In the genomic region with DNA sequence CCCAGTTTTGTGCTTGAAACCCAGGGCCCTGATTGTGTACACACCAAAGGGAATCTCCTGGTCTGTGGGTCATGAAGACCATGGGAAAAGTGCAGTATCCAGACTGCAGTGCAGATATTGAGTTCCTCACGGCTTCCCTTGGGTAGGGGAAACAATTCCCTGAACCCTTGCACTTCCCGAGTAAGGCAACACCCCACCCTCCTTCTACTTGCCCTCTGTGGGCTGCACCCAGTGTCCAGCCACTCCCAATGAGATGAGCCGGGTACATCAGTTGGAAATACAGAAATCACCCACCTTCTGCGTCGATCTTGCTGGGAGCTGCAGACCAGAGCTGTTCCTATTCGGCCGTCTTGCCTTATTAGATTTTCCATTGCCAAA, we compare ENCODE assay signal across 20 cellular contexts.
DNase-seq lines count a peak whose midpoint lies in the region; ATAC-seq, FAIRE-seq and TF ChIP-seq lines count a peak whose summit lies in the region.
"Had no signal": no experiment of that assay in that cellular context is flagged by ENCODE, and none has a peak within 500 bp of the region (broad histone marks: within the 10 kb centered on the region; RNA-seq: fewer than 3 reads in every experiment).

No MANE protein-coding gene starts in this region.

- TF ChIP-seq POLR2A in A549 (IDR thresholded peaks at IDR 0.05; ENCODE audit: low read length) (no peak), K562 (conservative IDR thresholded peaks at IDR 0.05) (no peak)

- no peak for ATAC-seq in A549
- ATAC-seq in K562: peak; percentile 52
- no peak for ATAC-seq in activated CD4-positive, CD25-positive, alpha-beta regulatory T cell treated with anti-CD3 and anti-CD28 coated beads, Interleukin-2, amount 50 U/mL, for 24 hours
- no peak for ATAC-seq in CD4-positive, alpha-beta T cell (ENCODE audit: poor library complexity)
- ATAC-seq: activated CD4-positive, alpha-beta T cell treated with anti-CD3 and anti-CD28 coated beads for 36 hours; activated naive CD8-positive, alpha-beta T cell treated with anti-CD3 and anti-CD28 coated beads, Interleukin-2, amount 50 U/mL, for 24 hours; body of pancreas had no signal

- peak overlapping the region; percentile 85 for H2AFZ ChIP-seq in K562 (ENCODE audit: low read depth, low read length)
- H2AFZ ChIP-seq in mesenchymal stem cell (ENCODE audit: low read depth, low read length): peak overlapping the region; percentile 14

- H4K20me1 ChIP-seq in K562 (replicated peaks; ENCODE audit: control insufficient read depth, insufficient read depth, low read length): no peaks in the 10 kb centered on the region

- no peak overlapping the region for H3K4me3 Mint-ChIP-seq in CD14-positive monocyte
- no peak overlapping the region for H3K4me3 Mint-ChIP-seq in CD4-positive, alpha-beta T cell
- H3K4me3 Mint-ChIP-seq: activated CD4-positive, alpha-beta T cell treated with anti-CD3 and anti-CD28 coated beads for 36 hours; activated naive CD8-positive, alpha-beta T cell treated with anti-CD3 and anti-CD28 coated beads, Interleukin-2, amount 50 U/mL, for 24 hours had no signal

- CTCF ChIA-PET in A549 (lab: Yijun Ruan, JAX): interaction anchor here (1.2 to 1.6 kb wide), 3 partner anchors 14 to 44 kb away, joined by 3 to 4 read pairs (median 3); no protein-coding TSS in a partner anchor
- CTCF ChIA-PET in K562 (lab: Yijun Ruan, JAX; ENCODE audit: low intra/inter-chr PET ratio): no interaction called here
- CTCF ChIA-PET in CD4-positive, alpha-beta T cell (lab: Charles Lee): no interaction called here

- peak overlapping the region; percentile 73 to 93 for H3K18ac ChIP-seq in mesenchymal stem cell (ENCODE audit: low read depth in 1 of 2, low read length in 2 of 2)

- TF ChIP-seq CTCF in A549 (IDR thresholded peaks at IDR 0.05) (no peak), K562 (IDR thresholded peaks at IDR 0.05 in 2 of 3, conservative IDR thresholded peaks at IDR 0.05 in 1 of 3; ENCODE audit: insufficient read depth in 2 of 3, low read depth in 1 of 3, low read length in 3 of 3) (no peak), CD14-positive monocyte (IDR thresholded peaks at IDR 0.05) (no peak)
- TF ChIP-seq CTCF in CD4-positive, alpha-beta T cell (IDR thresholded peaks at IDR 0.05): no peak

- peaks cover 0 to 3% (median 0%) of the 10 kb centered on the region in 7 donors for H3K9me3 Mint-ChIP-seq in CD14-positive monocyte
- peaks cover 2% of the 10 kb centered on the region for H3K9me3 Mint-ChIP-seq in CD4-positive, alpha-beta T cell

- H3K36me3 ChIP-seq in HUES6 (ENCODE audit: control insufficient read depth, insufficient read depth, low read length): no peaks in the 10 kb centered on the region
- H3K36me3 ChIP-seq in K562 (ENCODE audit: control insufficient read depth, insufficient read depth, low read length): peaks cover 11% of the 10 kb centered on the region; the same call in 2 of the 3 replicates
- peaks cover 0 to 50% of the 10 kb centered on the region in 2 experiments for H3K36me3 ChIP-seq in mesenchymal stem cell (ENCODE audit: control insufficient read depth in 1 of 2, insufficient read depth in 2 of 2, low read depth in 1 of 2, low read length in 2 of 2)
- H3K36me3 ChIP-seq: colonic mucosa, prostate gland had no signal

- H3K4me1 ChIP-seq in A549: peaks cover 20% of the 10 kb centered on the region
- peaks cover 15% of the 10 kb centered on the region for H3K4me1 ChIP-seq in HUES6 (ENCODE audit: control insufficient read depth, insufficient read depth, low read length)
- peaks cover 7 to 13% of the 10 kb centered on the region in 2 experiments; a peak in 4 of 5 replicates for H3K4me1 ChIP-seq in K562 (replicated peaks in 1 of 2; ENCODE audit: control insufficient read depth in 2 of 2, insufficient read depth in 2 of 2, low read length in 2 of 2)
- peaks cover 12% of the 10 kb centered on the region for H3K4me1 ChIP-seq in mesenchymal stem cell (ENCODE audit: control insufficient read depth, insufficient read depth, low read depth, low read length)
- H3K4me1 ChIP-seq: body of pancreas, colonic mucosa, prostate gland had no signal

- H2AK5ac ChIP-seq in mesenchymal stem cell (ENCODE audit: low read length, severe bottlenecking): peak overlapping the region; percentile 94

- H3K27me3 Mint-ChIP-seq in CD14-positive monocyte (ENCODE audit: low read depth in 3 of 3): peaks cover 0 to 1% (median 0%) of the 10 kb centered on the region in 3 donors
- no peaks in the 10 kb centered on the region for H3K27me3 Mint-ChIP-seq in CD4-positive, alpha-beta T cell
- H3K27me3 Mint-ChIP-seq: activated CD4-positive, alpha-beta T cell treated with anti-CD3 and anti-CD28 coated beads for 36 hours; activated naive CD8-positive, alpha-beta T cell treated with anti-CD3 and anti-CD28 coated beads, Interleukin-2, amount 50 U/mL, for 24 hours had no signal

- no TSS peak for BruUV-seq in K562 (replicated peaks; lab: Mats Ljungman, UMichigan)

- peak overlapping the region in 3 of 7 donors; percentile 20 to 76 (median 46) for H3K27ac Mint-ChIP-seq in CD14-positive monocyte
- H3K27ac Mint-ChIP-seq in CD4-positive, alpha-beta T cell: no peak overlapping the region
- H3K27ac Mint-ChIP-seq: activated CD4-positive, alpha-beta T cell treated with anti-CD3 and anti-CD28 coated beads for 36 hours; activated naive CD8-positive, alpha-beta T cell treated with anti-CD3 and anti-CD28 coated beads, Interleukin-2, amount 50 U/mL, for 24 hours had no signal

- H2BK5ac ChIP-seq in mesenchymal stem cell (ENCODE audit: low read depth, low read length, poor library complexity, severe bottlenecking): no peak overlapping the region

- H3K9ac ChIP-seq in HUES6 (ENCODE audit: low read length): peak overlapping the region; percentile 38
- H3K9ac ChIP-seq in K562 (ENCODE audit: insufficient read depth in 1 of 2, low read depth in 2 of 2, low read length in 2 of 2): peak overlapping the region; percentile 62 to 84; a peak in 2 of 4 replicates
- no peak overlapping the region for H3K9ac ChIP-seq in mesenchymal stem cell (ENCODE audit: low read length)

- H3K4me3 ChIP-seq in A549: no peak overlapping the region
- H3K4me3 ChIP-seq in HUES6 (ENCODE audit: low read depth, low read length): peak overlapping the region; percentile 14; the same call in 1 of the 2 replicates
- no peak overlapping the region for H3K4me3 ChIP-seq in K562
- no peak overlapping the region for H3K4me3 ChIP-seq in mesenchymal stem cell (ENCODE audit: insufficient read depth in 1 of 2, low read depth in 1 of 2, low read length in 2 of 2)
- H3K4me3 ChIP-seq: body of pancreas, colonic mucosa, prostate gland had no signal

- no peaks in the 10 kb centered on the region for H3K79me2 ChIP-seq in K562 (ENCODE audit: control insufficient read depth, insufficient read depth, low read length)

- in situ Hi-C loops in K562 (cut with MboI): no loop called here

- H2BK15ac ChIP-seq in mesenchymal stem cell (ENCODE audit: low read depth, poor library complexity, severe bottlenecking): peak overlapping the region; percentile 23

- peaks cover 68 to 74% of the 10 kb centered on the region in 2 donors for H3K36me3 Mint-ChIP-seq in CD14-positive monocyte
- peaks cover 73% of the 10 kb centered on the region for H3K36me3 Mint-ChIP-seq in CD4-positive, alpha-beta T cell (ENCODE audit: low read depth)

- H2BK120ac ChIP-seq in mesenchymal stem cell (ENCODE audit: low read depth, low read length): peak overlapping the region; percentile 89

- peak overlapping the region; percentile 87 to 90 for H2BK12ac ChIP-seq in mesenchymal stem cell (ENCODE audit: low read length in 2 of 2)

- no peaks in the 10 kb centered on the region for H3K27me3 ChIP-seq in HUES6 (ENCODE audit: control insufficient read depth, insufficient read depth, low read length)
- H3K27me3 ChIP-seq in K562 (ENCODE audit: control insufficient read depth in 2 of 2, insufficient read depth in 2 of 2, low read length in 2 of 2): no peaks in the 10 kb centered on the region
- no peaks in the 10 kb centered on the region for H3K27me3 ChIP-seq in mesenchymal stem cell (ENCODE audit: control insufficient read depth in 1 of 2, insufficient read depth in 1 of 2, low read length in 2 of 2)
- H3K27me3 ChIP-seq in CD4-positive, alpha-beta T cell (ENCODE audit: control insufficient read depth, insufficient read depth, low read length): no peaks in the 10 kb centered on the region
- H3K27me3 ChIP-seq: body of pancreas, colonic mucosa had no signal

- intact Hi-C loops in K562 (cut with micrococcal nuclease) (loop anchor here (5.0 kb wide), 2 partner anchors 104 to 274 kb away; no protein-coding TSS in a partner anchor), CD14-positive monocyte (cut with micrococcal nuclease) (no loop called here)
- intact Hi-C loops in CD4-positive, alpha-beta T cell (cut with DNase I, micrococcal nuclease): no loop called here

- DNase-seq in A549 (ENCODE audit: low read depth in 1 of 2, low spot score in 1 of 2) (no peak), K562 (ENCODE audit: extremely low read depth in 1 of 4, low spot score in 3 of 4) (no peak), mesenchymal stem cell (no peak), inferior parietal cortex (ENCODE audit: extremely low spot score) (no peak), CD14-positive monocyte (ENCODE audit: low spot score) (no peak)
- no peak for DNase-seq in CD4-positive, alpha-beta T cell
- DNase-seq: activated CD8-positive, alpha-beta memory T cell treated with anti-CD3 and anti-CD28 coated beads, Interleukin-2, amount 50 U/mL, for 48 hours; activated gamma-delta T cell; activated naive CD8-positive, alpha-beta T cell treated with anti-CD3 and anti-CD28 coated beads, Interleukin-2, amount 50 U/mL, for 24 hours; NCI-H146; NCI-H2171 treated with DMSO at 0.1 percent for 48 hours had no signal

- TF ChIP-seq EP300 in A549 (IDR thresholded peaks at IDR 0.05) (no peak), K562 (IDR thresholded peaks at IDR 0.05; ENCODE audit: low read length) (no peak)

- WGBS in A549 (ENCODE audit: missing lambda C conversion rate): 90% methylated on average over 7 of the region's 7 CpGs
- 80% methylated on average over 7 of the region's 7 CpGs for WGBS in K562 (ENCODE audit: insufficient coverage, low coverage, missing lambda C conversion rate)
- WGBS in mesenchymal stem cell: 98% methylated on average over 7 of the region's 7 CpGs

- no peak overlapping the region for H3K23ac ChIP-seq in mesenchymal stem cell (ENCODE audit: low read length in 2 of 2)

- H3K4me2 ChIP-seq in A549 (peak overlapping the region; percentile 63), K562 (ENCODE audit: insufficient read depth, low read length) (peak overlapping the region; percentile 52), mesenchymal stem cell (ENCODE audit: low read length, poor library complexity, severe bottlenecking) (no peak overlapping the region)

- peaks cover 5% of the 10 kb centered on the region for H3K79me1 ChIP-seq in mesenchymal stem cell (replicated peaks; ENCODE audit: low read length, poor library complexity, severe bottlenecking)

- H3K9me1 ChIP-seq in K562 (ENCODE audit: control insufficient read depth, insufficient read depth, low read length): no peaks in the 10 kb centered on the region

- peak overlapping the region; percentile 94 for H4K91ac ChIP-seq in mesenchymal stem cell (ENCODE audit: low read length)

- TF ChIP-seq RAD21 in A549 (conservative IDR thresholded peaks at IDR 0.05 in 1 of 2, IDR thresholded peaks at IDR 0.05 in 1 of 2) (no peak), K562 (CRISPR knock-in tag; conservative IDR thresholded peaks at IDR 0.05 in 1 of 2, IDR thresholded peaks at IDR 0.05 in 1 of 2) (no peak)

- H3K27ac ChIP-seq in A549 (peak overlapping the region; percentile 69 to 82), HUES6 (ENCODE audit: low read depth, low read length) (peak overlapping the region; percentile 53; the same call in 1 of the 2 replicates), K562 (ENCODE audit: extremely low read depth, low read depth, low read length) (peak overlapping the region; percentile 83), mesenchymal stem cell (ENCODE audit: low read length, poor library complexity, severe bottlenecking) (no peak overlapping the region)
- H3K27ac ChIP-seq in CD4-positive, alpha-beta T cell (ENCODE audit: low read depth, low read length): no peak overlapping the region
- H3K27ac ChIP-seq: body of pancreas, C4-2B, colonic mucosa, prostate gland had no signal

- no peaks in the 10 kb centered on the region for H3K9me3 ChIP-seq in A549
- H3K9me3 ChIP-seq in HUES6 (ENCODE audit: control insufficient read depth, insufficient read depth, low read depth, low read length): no peaks in the 10 kb centered on the region
- 0 out of 2 replicates have a peak, but pooled peaks cover 2% of the 10 kb centered on the region for H3K9me3 ChIP-seq in K562 (replicated peaks; ENCODE audit: control insufficient read depth, insufficient read depth, low read depth, low read length)
- H3K9me3 ChIP-seq in mesenchymal stem cell (ENCODE audit: control insufficient read depth, low read length): no peaks in the 10 kb centered on the region
- H3K9me3 ChIP-seq in CD4-positive, alpha-beta T cell (ENCODE audit: control insufficient read depth, low read length): no peaks in the 10 kb centered on the region
- H3K9me3 ChIP-seq: body of pancreas, colonic mucosa, prostate gland had no signal

- H3K14ac ChIP-seq in mesenchymal stem cell (ENCODE audit: low read length in 2 of 2): peak overlapping the region in 1 of 2 experiments; percentile 83

- H4K8ac ChIP-seq in mesenchymal stem cell (ENCODE audit: low read length): peak overlapping the region; percentile 80

- POLR2A ChIA-PET in A549 (lab: Yijun Ruan, JAX) (interaction anchor here (0.7 kb wide), 1 partner anchor 93 kb away, joined by 4 read pairs; no protein-coding TSS in a partner anchor), K562 (lab: Yijun Ruan, JAX) (interaction anchor here (1.0 to 1.7 kb wide), 4 partner anchors 10 to 116 kb away, joined by 3 to 7 read pairs (median 5); no protein-coding TSS in a partner anchor)
- POLR2A ChIA-PET in CD4-positive, alpha-beta T cell (lab: Charles Lee): no interaction called here

- H3K4me1 Mint-ChIP-seq in CD14-positive monocyte: peaks cover 2% of the 10 kb centered on the region
- H3K4me1 Mint-ChIP-seq in CD4-positive, alpha-beta T cell (ENCODE audit: low read depth): peaks cover 16% of the 10 kb centered on the region

- H3K4ac ChIP-seq in mesenchymal stem cell (ENCODE audit: low read depth in 1 of 2, low read length in 2 of 2): peak overlapping the region; percentile 66 to 89

- FAIRE-seq in A549 (lab: Jason Lieb, UNC) (no peak), K562 (lab: Jason Lieb, UNC) (no peak)
- FAIRE-seq: endometrium, urothelium cell line had no signal

Comparison
In these comparisons a context has a peak if more than half of its experiments do, and no peak if none do; other contexts are left out.
1. H3K27ac ChIP-seq: peak in A549 (2 of 2), HUES6 (single experiment) and K562 (single experiment); none in mesenchymal stem cell (single experiment) and CD4-positive, alpha-beta T cell (single experiment).